In genomic region chr10:21304198-21304597, GRCh38 we compare ENCODE assay signal across 29 cellular contexts.
DNase-seq lines count a peak whose midpoint lies in the region; ATAC-seq and TF ChIP-seq lines count a peak whose summit lies in the region.
"Had no signal": no experiment of that assay in that cellular context is flagged by ENCODE, and none has a peak within 500 bp of the region (broad histone marks: within the 10 kb centered on the region; RNA-seq: fewer than 3 reads in every experiment).

No MANE protein-coding gene starts in this region.

- H3K27ac Mint-ChIP-seq in stimulated activated memory B cell treated with anti-CD40 and anti-IgM and Interleukin-4, amounts not matched to agents 10 μg/mL and 1 μg/mL and 100 μg/mL, for 72 hours: no peak overlapping the region
- H3K27ac Mint-ChIP-seq: activated B cell treated with CpG ODN at 0.5 μM for 24 hours; activated naive CD8-positive, alpha-beta T cell treated with anti-CD3 and anti-CD28 coated beads for 36 hours; activated T-helper 2 cell treated with anti-CD3 and anti-CD28 coated beads, Interferon-gamma antibody, Interleukin-2, Interleukin-4, amounts not matched to agents 10 μg/mL and 5 μg/mL and 100 μg/mL, durations not matched to agents 14 hours and 24 hours and 36 hours; CD8-positive, alpha-beta T cell had no signal

- no peaks in the 10 kb centered on the region for H3K36me3 ChIP-seq in thyroid gland
- H3K36me3 ChIP-seq in esophagus muscularis mucosa: no peaks in the 10 kb centered on the region
- H3K36me3 ChIP-seq: heart right ventricle, tibial artery had no signal

- H3K27me3 ChIP-seq in thyroid gland: no peaks in the 10 kb centered on the region
- no peaks in the 10 kb centered on the region for H3K27me3 ChIP-seq in esophagus muscularis mucosa
- H3K27me3 ChIP-seq: heart right ventricle, tibial artery had no signal

- intact Hi-C loops in thyroid gland (cut with DNase I) (no loop called here), esophagus muscularis mucosa (cut with DNase I) (no loop called here)

- H3K9me3 ChIP-seq in thyroid gland (no peaks in the 10 kb centered on the region), esophagus muscularis mucosa (no peaks in the 10 kb centered on the region)
- H3K9me3 ChIP-seq: heart right ventricle, tibial artery had no signal

- DNase-seq in cardiac fibroblast (ENCODE audit: low read depth in 2 of 2): peak; percentile 61 to 66
- DNase-seq in kidney tubule cell (ENCODE audit: low spot score): peak; percentile 51
- DNase-seq in thyroid gland: peak; percentile 60 to 69
- DNase-seq in esophagus muscularis mucosa (ENCODE audit: extremely low spot score): no peak
- DNase-seq: activated B cell treated with CpG ODN at 0.5 μM for 24 hours; activated CD4-positive, alpha-beta T cell treated with anti-CD3 and anti-CD28 coated beads, Interleukin-2, amount 50 U/mL, for 48 hours; activated CD8-positive, alpha-beta memory T cell treated with anti-CD3 and anti-CD28 coated beads, Interleukin-2, amount 50 U/mL, for 48 hours; activated naive CD8-positive, alpha-beta T cell treated with anti-CD3 and anti-CD28 coated beads for 36 hours; AML-193; CD8-positive, alpha-beta T cell; cortex of kidney; DMS53; heart right ventricle; MM.1S; NCI-H1436 treated with DMSO at 0.1 percent for 48 hours; NCI-H2171 treated with DMSO at 0.1 percent for 48 hours; NCI-H526 treated with DMSO at 0.1 percent for 48 hours; small intestine; stimulated activated CD4-positive, alpha-beta T cell treated with anti-CD3 and anti-CD28 coated beads, Interleukin-2, amount 100 ng/mL, for 48 hours; stimulated activated naive CD8-positive, alpha-beta T cell treated with anti-CD3 and anti-CD28 coated beads, Interleukin-15, Interleukin-2, amounts not matched to agents 100 U/mL and 50 U/mL, for 24 hours; T-helper 9 cell; tibial artery had no signal

- TF ChIP-seq RAD21 in Ishikawa (IDR thresholded peaks at IDR 0.05; ENCODE audit: low read depth): no peak

- H3K27ac ChIP-seq in thyroid gland (peak overlapping the region; percentile 86 to 89 (median 86)), esophagus muscularis mucosa (replicated peaks in 1 of 4) (no peak overlapping the region)
- H3K27ac ChIP-seq: heart right ventricle, tibial artery had no signal

- no peak for TF ChIP-seq POLR2A in thyroid gland (IDR thresholded peaks at IDR 0.05)
- no peak for TF ChIP-seq POLR2A in esophagus muscularis mucosa (IDR thresholded peaks at IDR 0.05; ENCODE audit: low read depth)

- H3K27me3 Mint-ChIP-seq in stimulated activated memory B cell treated with anti-CD40 and anti-IgM and Interleukin-4, amounts not matched to agents 10 μg/mL and 1 μg/mL and 100 μg/mL, for 72 hours: peaks cover 8% of the 10 kb centered on the region
- H3K27me3 Mint-ChIP-seq: activated B cell treated with CpG ODN at 0.5 μM for 24 hours had no signal

- no peaks in the 10 kb centered on the region for H3K4me1 Mint-ChIP-seq in stimulated activated memory B cell treated with anti-CD40 and anti-IgM and Interleukin-4, amounts not matched to agents 10 μg/mL and 1 μg/mL and 100 μg/mL, for 72 hours
- H3K4me1 Mint-ChIP-seq: activated B cell treated with CpG ODN at 0.5 μM for 24 hours; activated naive CD8-positive, alpha-beta T cell treated with anti-CD3 and anti-CD28 coated beads for 36 hours had no signal

- H3K4me3 ChIP-seq in cardiac fibroblast (replicated peaks in 1 of 2; ENCODE audit: low read depth in 2 of 2, low read length in 2 of 2) (no peak overlapping the region), thyroid gland (replicated peaks in 1 of 3) (no peak overlapping the region), esophagus muscularis mucosa (no peak overlapping the region)
- H3K4me3 ChIP-seq: heart right ventricle, tibial artery had no signal

- TF ChIP-seq EP300 in Ishikawa (IDR thresholded peaks at IDR 0.05; ENCODE audit: borderline replicate concordance): no peak
- TF ChIP-seq EP300 in esophagus muscularis mucosa (IDR thresholded peaks at IDR 0.05): no peak

- no peak for ATAC-seq in stimulated activated memory B cell treated with anti-CD40 and anti-IgM and Interleukin-4, amounts not matched to agents 10 μg/mL and 1 μg/mL and 100 μg/mL, for 72 hours
- no peak for ATAC-seq in GM21786 (IDR thresholded peaks at IDR 0.05; ENCODE audit: unreplicated experiment)
- ATAC-seq in GM19467 (IDR thresholded peaks at IDR 0.05; ENCODE audit: unreplicated experiment): no peak
- ATAC-seq: CD8-positive, alpha-beta T cell; heart right ventricle; Right ventricle myocardium inferior; stimulated activated naive CD8-positive, alpha-beta T cell treated with anti-CD3 and anti-CD28 coated beads, Interleukin-15, Interleukin-2, amounts not matched to agents 100 U/mL and 50 U/mL, for 24 hours had no signal

- no peaks in the 10 kb centered on the region for H3K9me3 Mint-ChIP-seq in stimulated activated memory B cell treated with anti-CD40 and anti-IgM and Interleukin-4, amounts not matched to agents 10 μg/mL and 1 μg/mL and 100 μg/mL, for 72 hours
- H3K9me3 Mint-ChIP-seq: activated B cell treated with CpG ODN at 0.5 μM for 24 hours; activated naive CD8-positive, alpha-beta T cell treated with anti-CD3 and anti-CD28 coated beads for 36 hours; activated T-helper 2 cell treated with anti-CD3 and anti-CD28 coated beads, Interferon-gamma antibody, Interleukin-2, Interleukin-4, amounts not matched to agents 10 μg/mL and 5 μg/mL and 100 μg/mL, durations not matched to agents 14 hours and 24 hours and 36 hours; CD8-positive, alpha-beta T cell; neural crest cell had no signal

- H3K4me1 ChIP-seq in thyroid gland (peaks cover 17 to 21% of the 10 kb centered on the region in 2 donors), esophagus muscularis mucosa (no peaks in the 10 kb centered on the region)
- H3K4me1 ChIP-seq: tibial artery had no signal

- no peak overlapping the region for H3K4me3 Mint-ChIP-seq in stimulated activated memory B cell treated with anti-CD40 and anti-IgM and Interleukin-4, amounts not matched to agents 10 μg/mL and 1 μg/mL and 100 μg/mL, for 72 hours
- H3K4me3 Mint-ChIP-seq: activated B cell treated with CpG ODN at 0.5 μM for 24 hours; activated naive CD8-positive, alpha-beta T cell treated with anti-CD3 and anti-CD28 coated beads for 36 hours; CD8-positive, alpha-beta T cell; neural crest cell had no signal

- TF ChIP-seq CTCF in cardiac fibroblast (IDR thresholded peaks at IDR 0.05; ENCODE audit: low read depth, low read length) (no peak), thyroid gland (IDR thresholded peaks at IDR 0.05) (no peak), esophagus muscularis mucosa (IDR thresholded peaks at IDR 0.05) (no peak)

- H3K36me3 Mint-ChIP-seq in stimulated activated memory B cell treated with anti-CD40 and anti-IgM and Interleukin-4, amounts not matched to agents 10 μg/mL and 1 μg/mL and 100 μg/mL, for 72 hours: no peaks in the 10 kb centered on the region
- H3K36me3 Mint-ChIP-seq: activated naive CD8-positive, alpha-beta T cell treated with anti-CD3 and anti-CD28 coated beads for 36 hours; CD8-positive, alpha-beta T cell had no signal

- 46 to 48% methylated on average over 5 of the region's 5 CpGs for WGBS in thyroid gland, 2 donors
- WGBS in esophagus muscularis mucosa: 87% methylated on average over 5 of the region's 5 CpGs

TF ChIP-seq in Ishikawa, 13 proteins besides CTCF, POLR2A, EP300 and RAD21:
- TF ChIP-seq TAF1 (IDR thresholded peaks at IDR 0.05; ENCODE audit: low read depth) (no peak), CEBPB (IDR thresholded peaks at IDR 0.05) (0 out of 2 replicates have a peak, but pooled peaks have one; percentile 33), FOXM1 (IDR thresholded peaks at IDR 0.05; ENCODE audit: borderline replicate concordance, low read depth) (no peak), USF1 (IDR thresholded peaks at IDR 0.05) (no peak), TEAD4 (IDR thresholded peaks at IDR 0.05) (no peak), YY1 (IDR thresholded peaks at IDR 0.05; ENCODE audit: low read depth) (no peak)

Comparison
In these comparisons a context has a peak if more than half of its experiments do, and no peak if none do; other contexts are left out.
1. H3K27ac ChIP-seq: peak in thyroid gland (3 of 3); none in esophagus muscularis mucosa (0 of 4).